Comparison of ENCODE assay signal across 24 cellular contexts in genomic region chr19:49713236-49713845, GRCh38. TPM values are rescaled to one million over a fixed set of nuclear protein-coding genes. Genes with fewer than 3 reads are reported as not detected.
A peak's percentile ranks its signal among the peaks of the same experiment; 100 is the strongest.
DNase-seq lines count a peak whose midpoint lies in the region; ATAC-seq and TF ChIP-seq lines count a peak whose summit lies in the region.
"Had no signal": no experiment of that assay in that cellular context is flagged by ENCODE, and none has a peak within 500 bp of the region (broad histone marks: within the 10 kb centered on the region; RNA-seq: fewer than 3 reads in every experiment).

No MANE protein-coding gene starts in this region.

- no peak overlapping the region for H3K9ac ChIP-seq in mesenchymal stem cell (ENCODE audit: low read length)

- H3K14ac ChIP-seq in mesenchymal stem cell (ENCODE audit: low read length in 2 of 2): no peak overlapping the region

- no peak overlapping the region for H3K4ac ChIP-seq in mesenchymal stem cell (ENCODE audit: low read depth in 1 of 2, low read length in 2 of 2)

- no peak for TF ChIP-seq EP300 in esophagus muscularis mucosa (IDR thresholded peaks at IDR 0.05)

- H3K9me3 ChIP-seq in mesenchymal stem cell (ENCODE audit: control insufficient read depth, low read length): no peaks in the 10 kb centered on the region
- H3K9me3 ChIP-seq in esophagus muscularis mucosa: no peaks in the 10 kb centered on the region
- H3K9me3 ChIP-seq: spleen had no signal

- peaks cover 20 to 31% of the 10 kb centered on the region in 2 experiments for H3K36me3 ChIP-seq in mesenchymal stem cell (ENCODE audit: control insufficient read depth in 1 of 2, insufficient read depth in 2 of 2, low read depth in 1 of 2, low read length in 2 of 2)
- H3K36me3 ChIP-seq in esophagus muscularis mucosa: no peaks in the 10 kb centered on the region
- H3K36me3 ChIP-seq: cardiac muscle cell, spleen had no signal

- H3K27ac ChIP-seq in 22Rv1: 0 out of 2 replicates have a peak overlapping the region, but pooled peaks have one; percentile 12
- no peak overlapping the region for H3K27ac ChIP-seq in RWPE1
- H3K27ac ChIP-seq in mesenchymal stem cell (ENCODE audit: low read length, poor library complexity, severe bottlenecking): no peak overlapping the region
- H3K27ac ChIP-seq in esophagus muscularis mucosa (replicated peaks in 1 of 4): no peak overlapping the region
- H3K27ac ChIP-seq: C4-2B, cardiac muscle cell, spleen had no signal

- intact Hi-C loops in esophagus muscularis mucosa (cut with DNase I): no loop called here

- H2BK15ac ChIP-seq in mesenchymal stem cell (ENCODE audit: low read depth, poor library complexity, severe bottlenecking): no peak overlapping the region

- WGBS in mesenchymal stem cell: 85% methylated on average over 8 of the region's 8 CpGs
- 74% methylated on average over 6 of the region's 8 CpGs for WGBS in esophagus muscularis mucosa

- POLR2A ChIA-PET in RWPE1 (lab: Yijun Ruan, JAX; ENCODE audit: low non-redundant PET): interaction anchor here (0.6 kb wide), 1 partner anchor 26 kb away, joined by 3 read pairs; no protein-coding TSS in a partner anchor

- H3K4me3 ChIP-seq in mesenchymal stem cell (ENCODE audit: insufficient read depth in 1 of 2, low read depth in 1 of 2, low read length in 2 of 2) (no peak overlapping the region), esophagus muscularis mucosa (no peak overlapping the region)
- H3K4me3 ChIP-seq: cardiac muscle cell, GM12878, spleen had no signal

- H3K79me1 ChIP-seq in mesenchymal stem cell (replicated peaks; ENCODE audit: low read length, poor library complexity, severe bottlenecking): no peaks in the 10 kb centered on the region

- no peak for TF ChIP-seq POLR2A in esophagus muscularis mucosa (IDR thresholded peaks at IDR 0.05; ENCODE audit: low read depth)

- H3K4me2 ChIP-seq in mesenchymal stem cell (ENCODE audit: low read length, poor library complexity, severe bottlenecking): no peak overlapping the region

- H2BK120ac ChIP-seq in mesenchymal stem cell (ENCODE audit: low read depth, low read length): no peak overlapping the region

- CTCF ChIA-PET in RWPE1 (lab: Yijun Ruan, JAX): interaction anchor here (0.6 kb wide), 1 partner anchor 46 kb away, joined by 3 read pairs; no protein-coding TSS in a partner anchor

- no peak overlapping the region for H4K91ac ChIP-seq in mesenchymal stem cell (ENCODE audit: low read length)

- no peak overlapping the region for H3K23ac ChIP-seq in mesenchymal stem cell (ENCODE audit: low read length in 2 of 2)

- no peak overlapping the region for H2BK5ac ChIP-seq in mesenchymal stem cell (ENCODE audit: low read depth, low read length, poor library complexity, severe bottlenecking)

- no peak overlapping the region for H2BK12ac ChIP-seq in mesenchymal stem cell (ENCODE audit: low read length in 2 of 2)

- H2AK5ac ChIP-seq in mesenchymal stem cell (ENCODE audit: low read length, severe bottlenecking): peak overlapping the region; percentile 26

- peaks cover 4% of the 10 kb centered on the region for H3K4me1 ChIP-seq in mesenchymal stem cell (ENCODE audit: control insufficient read depth, insufficient read depth, low read depth, low read length)
- H3K4me1 ChIP-seq in esophagus muscularis mucosa: peaks cover 0 to 11% (median 0%) of the 10 kb centered on the region in 4 donors

- DNase-seq in RWPE1 (ENCODE audit: low spot score) (peak; percentile 21), mesenchymal stem cell (no peak), esophagus muscularis mucosa (ENCODE audit: extremely low spot score) (no peak), NCI-H82 (lab: John Stamatoyannopoulos, UW) (no peak)
- DNase-seq: activated CD4-positive, alpha-beta T cell treated with anti-CD3 and anti-CD28 coated beads, Interleukin-2, amount 50 U/mL, for 1 hour; activated gamma-delta T cell treated with Interleukin-2 at 50 U/mL for 16 hours; amniotic stem cell; dorsolateral prefrontal cortex; GDM1; GOT3; Kasumi-1; mesendoderm; NCI-H1092 treated with DMSO at 0.1 percent for 48 hours; NCI-H2029 treated with DMSO at 0.1 percent for 48 hours; NCI-H524; Right ventricle myocardium superior; spleen; T-cell had no signal

- no peak overlapping the region for H4K8ac ChIP-seq in mesenchymal stem cell (ENCODE audit: low read length)

- H3K27me3 ChIP-seq in mesenchymal stem cell (ENCODE audit: control insufficient read depth in 1 of 2, insufficient read depth in 1 of 2, low read length in 2 of 2) (no peaks in the 10 kb centered on the region), esophagus muscularis mucosa (no peaks in the 10 kb centered on the region)
- H3K27me3 ChIP-seq: cardiac muscle cell, dorsolateral prefrontal cortex, spleen had no signal

- H2AFZ ChIP-seq in mesenchymal stem cell (ENCODE audit: low read depth, low read length): no peak overlapping the region

- H3K18ac ChIP-seq in mesenchymal stem cell (ENCODE audit: low read depth in 1 of 2, low read length in 2 of 2): no peak overlapping the region

- no peak for ATAC-seq in HG03520 (IDR thresholded peaks at IDR 0.05; ENCODE audit: unreplicated experiment)
- ATAC-seq: GM12878; natural killer cell treated with Interleukin-12 subunit alpha and Interleukin-12 subunit beta and Interleukin-15 and Interleukin-18, amount 100 ng/mL, for 72 hours; T-cell had no signal

- TF ChIP-seq CTCF in 22Rv1 (IDR thresholded peaks at IDR 0.05) (no peak), RWPE1 (conservative IDR thresholded peaks at IDR 0.05; ENCODE audit: low read depth) (no peak), esophagus muscularis mucosa (IDR thresholded peaks at IDR 0.05) (no peak)

RNA-seq across cellular contexts. Expression of gene CPT1C, which starts 22.4 kb away (rescaled TPM):
- polyA plus RNA-seq in mesenchymal stem cell (2013, experiment 1 of 2): 24.1 TPM
- polyA plus RNA-seq in mesenchymal stem cell (2013, experiment 2 of 2): 23.0 TPM
- 1 to 10 TPM; 2.7 to 6.6 (median 3.9) TPM for total RNA-seq in esophagus muscularis mucosa

RNA-seq across cellular contexts. Expression of gene ADM5, which starts 23.9 kb away (rescaled TPM):
- polyA plus RNA-seq in mesenchymal stem cell (2013, experiment 1 of 2): 0.68 TPM
- polyA plus RNA-seq in mesenchymal stem cell (2013, experiment 2 of 2): 0.44 TPM
- 1 to 10 TPM in 3 of 4 donors, under 1 TPM in 1; 0.83 to 4.1 (median 2.5) TPM for total RNA-seq in esophagus muscularis mucosa

RNA-seq across cellular contexts. Expression of gene PRMT1, which starts 36.3 kb away (rescaled TPM):
- 111 TPM for polyA plus RNA-seq in mesenchymal stem cell (2013, experiment 1 of 2)
- polyA plus RNA-seq in mesenchymal stem cell (2013, experiment 2 of 2): 103 TPM
- total RNA-seq in esophagus muscularis mucosa: 100 to 1,000 TPM; 102 to 191 (median 144) TPM

RNA-seq across cellular contexts. Expression of gene BCL2L12, which starts 47.6 kb away (rescaled TPM):
- polyA plus RNA-seq in mesenchymal stem cell (2013, experiment 1 of 2): 20.5 TPM
- 20.9 TPM for polyA plus RNA-seq in mesenchymal stem cell (2013, experiment 2 of 2)
- total RNA-seq in esophagus muscularis mucosa: 1 to 10 TPM; 4.2 to 9.9 (median 6.0) TPM

RNA-seq across cellular contexts. Expression of gene IRF3, which starts 47.7 kb away (rescaled TPM):
- polyA plus RNA-seq in mesenchymal stem cell (2013, experiment 1 of 2): 73.1 TPM
- 76.3 TPM for polyA plus RNA-seq in mesenchymal stem cell (2013, experiment 2 of 2)
- 10 to 100 TPM; 38.8 to 61.7 (median 56.7) TPM for total RNA-seq in esophagus muscularis mucosa
